8 cellular contexts compared by ENCODE assay signal in the genomic region with DNA sequence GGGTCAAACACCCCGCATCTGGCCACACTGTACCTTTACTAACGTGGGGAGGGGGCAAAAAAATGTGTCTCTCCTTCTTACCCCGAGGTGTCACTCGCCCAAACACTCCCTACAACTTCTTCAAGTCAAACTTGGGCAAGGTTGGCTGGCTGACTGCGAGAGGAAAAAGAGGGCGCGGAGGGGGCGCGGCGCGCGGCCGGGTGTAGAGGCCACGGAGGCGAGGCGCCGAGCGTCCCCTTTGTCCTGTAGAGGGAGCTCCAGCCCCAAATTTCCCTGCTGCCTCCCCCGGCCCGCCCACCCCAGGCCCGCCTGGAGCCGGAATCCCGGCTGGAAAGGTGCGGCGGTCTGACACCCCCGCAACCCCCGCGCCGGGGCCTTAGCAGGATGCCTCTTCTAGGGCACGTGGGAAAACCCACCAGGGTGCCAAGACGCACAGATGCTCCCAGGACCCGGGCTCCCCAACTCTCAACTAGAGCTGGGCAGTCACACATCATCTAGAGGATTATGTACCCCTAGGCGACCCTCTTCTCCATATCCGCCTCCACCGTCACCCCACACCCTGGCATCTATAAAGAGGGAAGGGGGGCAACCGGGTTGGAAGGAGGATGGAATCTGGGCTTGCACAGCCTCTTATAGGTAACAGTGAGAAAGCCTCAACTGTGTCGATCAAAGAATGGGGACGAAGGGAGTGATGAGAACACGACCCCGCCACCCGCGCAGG. TPM values are rescaled to one million over a fixed set of nuclear protein-coding genes. Genes with fewer than 3 reads are reported as not detected.
DNase-seq lines count a peak whose midpoint lies in the region; ATAC-seq and TF ChIP-seq lines count a peak whose summit lies in the region.

No MANE protein-coding gene starts in this region.

- H3K36me3 ChIP-seq in BLaER1 (no peaks in the 10 kb centered on the region), HUES48 (ENCODE audit: control insufficient read depth, insufficient read depth, low read length) (no peaks in the 10 kb centered on the region), lung (ENCODE audit: control insufficient read depth in 2 of 2, insufficient read depth in 2 of 2, low read length in 2 of 2) (no peaks in the 10 kb centered on the region)
- no peaks in the 10 kb centered on the region for H3K36me3 ChIP-seq in CD8-positive, alpha-beta memory T cell (ENCODE audit: insufficient read depth, low read length)

- H3K9ac ChIP-seq in BLaER1 (no peak overlapping the region), HUES48 (ENCODE audit: low read depth, low read length) (no peak overlapping the region)

- peaks cover 80% of the 10 kb centered on the region for H3K27me3 ChIP-seq in BLaER1
- H3K27me3 ChIP-seq in HUES48 (ENCODE audit: control insufficient read depth, insufficient read depth, low read length): peaks cover 77% of the 10 kb centered on the region
- no peaks in the 10 kb centered on the region for H3K27me3 ChIP-seq in lung (ENCODE audit: control insufficient read depth, insufficient read depth)
- H3K27me3 ChIP-seq in CD8-positive, alpha-beta memory T cell (ENCODE audit: insufficient read depth, low read length, poor library complexity, severe bottlenecking): peaks cover 7% of the 10 kb centered on the region

- DNase-seq in chondrocyte (ENCODE audit: low spot score) (no peak), lung (ENCODE audit: low spot score) (peak; percentile 76), NCI-H2107 treated with DMSO at 0.1 percent for 48 hours (lab: John Stamatoyannopoulos, UW; ENCODE audit: unreplicated experiment) (no peak)
- no peak for DNase-seq in CD8-positive, alpha-beta memory T cell

- H3K27ac Mint-ChIP-seq in chondrocyte (ENCODE audit: unreplicated experiment): no peak overlapping the region
- no peak overlapping the region for H3K27ac Mint-ChIP-seq in CD8-positive, alpha-beta memory T cell

- H3K27ac ChIP-seq in BLaER1: no peak overlapping the region
- H3K27ac ChIP-seq in HUES48 (ENCODE audit: low read depth, low read length): no peak overlapping the region
- peak overlapping the region; percentile 67 to 79 for H3K27ac ChIP-seq in lung (ENCODE audit: low read depth in 1 of 2, low read length in 1 of 2)
- H3K27ac ChIP-seq in CD8-positive, alpha-beta memory T cell (ENCODE audit: low read depth, low read length): no peak overlapping the region

- TF ChIP-seq CTCF in chondrocyte (IDR thresholded peaks at IDR 0.05) (peak; percentile 95), lung (IDR thresholded peaks at IDR 0.05; ENCODE audit: control extremely low read depth, extremely low read depth) (no peak)

- CTCF ChIA-PET in CD8-positive, alpha-beta memory T cell (lab: Charles Lee): no interaction called here

- peaks cover 26% of the 10 kb centered on the region for H3K4me1 Mint-ChIP-seq in chondrocyte (ENCODE audit: low read depth)
- H3K4me1 Mint-ChIP-seq in CD8-positive, alpha-beta memory T cell: peaks cover 12 to 30% (median 15%) of the 10 kb centered on the region in 3 donors

- peaks cover 71% of the 10 kb centered on the region for H4K20me1 ChIP-seq in BLaER1

- ATAC-seq in lung (ENCODE audit: insufficient read depth, low FRiP score) (peak; percentile 32), HG02642 (IDR thresholded peaks at IDR 0.05; ENCODE audit: poor library complexity, unreplicated experiment) (no peak), HG03457 (IDR thresholded peaks at IDR 0.05; ENCODE audit: unreplicated experiment) (no peak)

- peak overlapping the region; percentile 63 for H3K4me3 Mint-ChIP-seq in chondrocyte (ENCODE audit: unreplicated experiment)
- peak overlapping the region in 2 of 7 donors; percentile 8 to 32 for H3K4me3 Mint-ChIP-seq in CD8-positive, alpha-beta memory T cell

- peaks cover 42% of the 10 kb centered on the region for H3K4me1 ChIP-seq in BLaER1
- H3K4me1 ChIP-seq in HUES48 (ENCODE audit: control insufficient read depth, insufficient read depth, low read length): peaks cover 18% of the 10 kb centered on the region; the same call in 1 of the 2 replicates
- peaks cover 0 to 21% of the 10 kb centered on the region in 2 donors for H3K4me1 ChIP-seq in lung (ENCODE audit: control insufficient read depth in 2 of 2, insufficient read depth in 2 of 2, low read length in 2 of 2)
- H3K4me1 ChIP-seq in CD8-positive, alpha-beta memory T cell (ENCODE audit: insufficient read depth, low read length): no peaks in the 10 kb centered on the region

- H3K27me3 Mint-ChIP-seq in chondrocyte (ENCODE audit: low read depth): peaks cover 43% of the 10 kb centered on the region
- H3K27me3 Mint-ChIP-seq in CD8-positive, alpha-beta memory T cell: peaks cover 53 to 63% of the 10 kb centered on the region in 2 donors

- peaks cover 1% of the 10 kb centered on the region for H3K36me3 Mint-ChIP-seq in chondrocyte (ENCODE audit: low read depth)
- H3K36me3 Mint-ChIP-seq in CD8-positive, alpha-beta memory T cell: no peaks in the 10 kb centered on the region

- POLR2A ChIA-PET in CD8-positive, alpha-beta memory T cell (lab: Charles Lee): no interaction called here

- peaks cover 11% of the 10 kb centered on the region; the same call in 1 of the 2 replicates for H3K9me3 ChIP-seq in BLaER1
- H3K9me3 ChIP-seq in HUES48 (ENCODE audit: control insufficient read depth, insufficient read depth, low read length): no peaks in the 10 kb centered on the region
- H3K9me3 ChIP-seq in lung (ENCODE audit: control insufficient read depth in 2 of 2, insufficient read depth in 1 of 2, low read length in 1 of 2): peaks cover 0 to 3% of the 10 kb centered on the region in 2 donors
- no peaks in the 10 kb centered on the region for H3K9me3 ChIP-seq in CD8-positive, alpha-beta memory T cell (ENCODE audit: low read length)

- H3K9me3 Mint-ChIP-seq in chondrocyte (ENCODE audit: low read depth): no peaks in the 10 kb centered on the region
- H3K9me3 Mint-ChIP-seq in CD8-positive, alpha-beta memory T cell: peaks cover 0 to 10% (median 1%) of the 10 kb centered on the region in 5 donors

- H3K4me3 ChIP-seq in BLaER1 (no peak overlapping the region), HUES48 (ENCODE audit: low read depth, low read length) (peak overlapping the region; percentile 66), lung (no peak overlapping the region)
- H3K4me3 ChIP-seq in CD8-positive, alpha-beta memory T cell (ENCODE audit: low read length): no peak overlapping the region

- 2 to 5% methylated on average over 42 of the region's 42 CpGs for WGBS in lung, 2 donors

- 0 out of 2 replicates have a peak overlapping the region, but pooled peaks have one; percentile 14 for H3K4me2 ChIP-seq in BLaER1

RNA-seq across cellular contexts. Expression of a gene that starts 4.2 kb away (rescaled TPM):
- total RNA-seq in chondrocyte (0.47 to 0.85 TPM (median 0.56 TPM) in 3 replicates), lung (10 to 100 TPM; 62.5 to 84.2 TPM)
- 10 to 100 TPM; 25.6 to 51.1 TPM for polyA plus RNA-seq in lung
- total RNA-seq in CD8-positive, alpha-beta memory T cell: not detected
- not detected for polyA plus RNA-seq in CD8-positive, alpha-beta memory T cell

Comparison
In these comparisons a context has a peak if more than half of its experiments do, and no peak if none do; other contexts are left out.
1. H3K27ac ChIP-seq: peak in lung (2 of 2); none in BLaER1 (single experiment), HUES48 (single experiment) and CD8-positive, alpha-beta memory T cell (single experiment).
2. RNA of a gene that starts 4.2 kb away (total RNA-seq): 62.5 to 84.2 TPM in lung; 0.47 to 0.85 TPM in chondrocyte and not detected in CD8-positive, alpha-beta memory T cell; every median in the first group is over 10 times any median in the second.